16 cellular contexts compared by ENCODE assay signal in genomic region chr10:115953203-115953602, GRCh38.
DNase-seq lines count a peak whose midpoint lies in the region; ATAC-seq, FAIRE-seq and TF ChIP-seq lines count a peak whose summit lies in the region.
"Had no signal": no experiment of that assay in that cellular context is flagged by ENCODE, and none has a peak within 500 bp of the region (broad histone marks: within the 10 kb centered on the region; RNA-seq: fewer than 3 reads in every experiment).

No MANE protein-coding gene starts in this region.

- 27% methylated on average over 5 of the region's 5 CpGs for WGBS in right lobe of liver (ENCODE audit: insufficient coverage, low coverage, low lambda C conversion rate, missing lambda C conversion rate)
- WGBS in HepG2 (ENCODE audit: low lambda C conversion rate): 1% methylated on average over 5 of the region's 5 CpGs

- H3K27me3 ChIP-seq in right lobe of liver (no peaks in the 10 kb centered on the region), HepG2 (ENCODE audit: control insufficient read depth in 1 of 2, insufficient read depth in 2 of 2, low read length in 2 of 2) (no peaks in the 10 kb centered on the region; a peak in 1 of 5 replicates)
- H3K27me3 ChIP-seq: BLaER1 treated with 17β-estradiol and CSF1 and Interleukin-3, amounts not matched to agents 10 nM and 100 nM had no signal

- CTCF ChIA-PET in HepG2 (lab: Yijun Ruan, JAX; ENCODE audit: low intra/inter-chr PET ratio, low total read pairs): no interaction called here
- CTCF ChIA-PET in activated CD4-positive, alpha-beta memory T cell treated with anti-CD3 and anti-CD28 coated beads for 36 hours (lab: Charles Lee): interaction anchor here (0.6 kb wide), 1 partner anchor 1008 kb away, joined by 3 read pairs; no protein-coding TSS in a partner anchor

- POLR2A ChIA-PET in HepG2 (lab: Yijun Ruan, JAX): no interaction called here
- POLR2A ChIA-PET in activated CD4-positive, alpha-beta memory T cell treated with anti-CD3 and anti-CD28 coated beads for 36 hours (lab: Charles Lee): no interaction called here

- H3K4me3 ChIP-seq in right lobe of liver (no peak overlapping the region), HepG2 (replicated peaks in 1 of 3; ENCODE audit: insufficient read depth in 1 of 3, low read depth in 2 of 3, low read length in 3 of 3) (no peak overlapping the region)
- H3K4me3 ChIP-seq: BLaER1 treated with 17β-estradiol and CSF1 and Interleukin-3, amounts not matched to agents 10 nM and 100 nM had no signal

- peak overlapping the region; percentile 47 for H3K27ac Mint-ChIP-seq in chondrocyte (ENCODE audit: unreplicated experiment)
- peak overlapping the region; percentile 5 for H3K27ac Mint-ChIP-seq in glutamatergic neuron (ENCODE audit: unreplicated experiment)
- H3K27ac Mint-ChIP-seq in activated CD4-positive, alpha-beta memory T cell treated with anti-CD3 and anti-CD28 coated beads for 36 hours: no peak overlapping the region
- H3K27ac Mint-ChIP-seq: CD4-positive, CD25-positive, alpha-beta regulatory T cell had no signal

- no peak overlapping the region for H3K4me2 ChIP-seq in HepG2 (ENCODE audit: low read depth, low read length)
- H3K4me2 ChIP-seq: BLaER1 treated with 17β-estradiol and CSF1 and Interleukin-3, amounts not matched to agents 10 nM and 100 nM had no signal

- H3K9me3 Mint-ChIP-seq in chondrocyte (ENCODE audit: low read depth) (no peaks in the 10 kb centered on the region), glutamatergic neuron (ENCODE audit: unreplicated experiment) (peaks cover 3% of the 10 kb centered on the region)
- no peaks in the 10 kb centered on the region for H3K9me3 Mint-ChIP-seq in activated CD4-positive, alpha-beta memory T cell treated with anti-CD3 and anti-CD28 coated beads for 36 hours

- TF ChIP-seq EP300 in HepG2 (IDR thresholded peaks at IDR 0.05; ENCODE audit: low read depth in 2 of 2, low read length in 2 of 2) (no peak), HepG2 (CRISPR knock-in tag; IDR thresholded peaks at IDR 0.05; ENCODE audit: borderline replicate concordance) (no peak)

- H3K4me1 Mint-ChIP-seq in chondrocyte (ENCODE audit: low read depth) (peaks cover 49% of the 10 kb centered on the region), glutamatergic neuron (ENCODE audit: low read depth, unreplicated experiment) (peaks cover 24% of the 10 kb centered on the region)
- H3K4me1 Mint-ChIP-seq in activated CD4-positive, alpha-beta memory T cell treated with anti-CD3 and anti-CD28 coated beads for 36 hours (ENCODE audit: low read depth): no peaks in the 10 kb centered on the region
- H3K4me1 Mint-ChIP-seq: CD4-positive, CD25-positive, alpha-beta regulatory T cell had no signal

- TF ChIP-seq CTCF in right lobe of liver (IDR thresholded peaks at IDR 0.05) (no peak), HepG2 (CRISPR knock-in tag; IDR thresholded peaks at IDR 0.05) (no peak), chondrocyte (IDR thresholded peaks at IDR 0.05) (no peak), glutamatergic neuron (IDR thresholded peaks at IDR 0.05; ENCODE audit: partially characterized antibody, unreplicated experiment) (no peak)

- H3K27me3 Mint-ChIP-seq in chondrocyte (ENCODE audit: low read depth) (no peaks in the 10 kb centered on the region), glutamatergic neuron (ENCODE audit: unreplicated experiment) (no peaks in the 10 kb centered on the region)
- no peaks in the 10 kb centered on the region for H3K27me3 Mint-ChIP-seq in activated CD4-positive, alpha-beta memory T cell treated with anti-CD3 and anti-CD28 coated beads for 36 hours
- H3K27me3 Mint-ChIP-seq: CD4-positive, CD25-positive, alpha-beta regulatory T cell had no signal

- H3K9me3 ChIP-seq in right lobe of liver (no peaks in the 10 kb centered on the region), HepG2 (ENCODE audit: low read length) (no peaks in the 10 kb centered on the region)
- H3K9me3 ChIP-seq: BLaER1 treated with 17β-estradiol and CSF1 and Interleukin-3, amounts not matched to agents 10 nM and 100 nM had no signal

- no peak for DNase-seq in right lobe of liver
- DNase-seq in HepG2 (ENCODE audit: low spot score): no peak
- no peak for DNase-seq in chondrocyte (ENCODE audit: low spot score)
- DNase-seq in glutamatergic neuron: no peak
- DNase-seq in retina: peak; percentile 56
- DNase-seq in activated CD4-positive, alpha-beta memory T cell treated with anti-CD3 and anti-CD28 coated beads for 36 hours: no peak
- DNase-seq in NCI-H446 treated with DMSO at 0.1 percent for 48 hours (lab: John Stamatoyannopoulos, UW): no peak
- DNase-seq: CD4-positive, CD25-positive, alpha-beta regulatory T cell; DMS 273 treated with DMSO at 0.1 percent for 48 hours had no signal

- H3K79me2 ChIP-seq in HepG2 (ENCODE audit: insufficient read depth, low read length): no peaks in the 10 kb centered on the region

- FAIRE-seq in HepG2 (lab: Jason Lieb, UNC): no peak
- FAIRE-seq: G401.6, GM12891 had no signal

- H2AFZ ChIP-seq in HepG2 (ENCODE audit: low read length): no peak overlapping the region

- in situ Hi-C loops in HepG2 (cut with HindIII; ENCODE audit: extremely low pct_ligation_motif_present, low pct_unique_long_range_greater_than_20kb): no loop called here

- intact Hi-C loops in right lobe of liver (cut with DNase I) (no loop called here), HepG2 (cut with micrococcal nuclease; ENCODE audit: unreplicated experiment) (no loop called here)
- intact Hi-C loops in activated CD4-positive, alpha-beta memory T cell treated with anti-CD3 and anti-CD28 coated beads for 36 hours (cut with micrococcal nuclease): no loop called here

- no peak for TF ChIP-seq POLR2A in right lobe of liver (IDR thresholded peaks at IDR 0.05)
- TF ChIP-seq POLR2A in HepG2 (IDR thresholded peaks at IDR 0.05; ENCODE audit: insufficient read depth in 1 of 2, low read depth in 2 of 2, low read length in 2 of 2): no peak

- H3K4me1 ChIP-seq in right lobe of liver (peaks cover 0 to 32% (median 12%) of the 10 kb centered on the region in 4 donors), HepG2 (ENCODE audit: insufficient read depth, low read length) (no peaks in the 10 kb centered on the region)

- H3K4me3 Mint-ChIP-seq in chondrocyte (ENCODE audit: unreplicated experiment) (no peak overlapping the region), glutamatergic neuron (ENCODE audit: unreplicated experiment) (peak overlapping the region; percentile 20)
- no peak overlapping the region for H3K4me3 Mint-ChIP-seq in activated CD4-positive, alpha-beta memory T cell treated with anti-CD3 and anti-CD28 coated beads for 36 hours
- H3K4me3 Mint-ChIP-seq: CD4-positive, CD25-positive, alpha-beta regulatory T cell had no signal

- TF ChIP-seq RAD21 in HepG2 (CRISPR knock-in tag; IDR thresholded peaks at IDR 0.05): no peak

- peak; percentile 26 to 67 (median 42) for ATAC-seq in right lobe of liver
- ATAC-seq in HepG2: no peak
- ATAC-seq in GM21381 (IDR thresholded peaks at IDR 0.05; ENCODE audit: unreplicated experiment): no peak
- ATAC-seq: HCT116 had no signal

- H3K36me3 Mint-ChIP-seq in chondrocyte (ENCODE audit: low read depth): no peaks in the 10 kb centered on the region
- no peaks in the 10 kb centered on the region for H3K36me3 Mint-ChIP-seq in glutamatergic neuron (ENCODE audit: unreplicated experiment)
- no peaks in the 10 kb centered on the region for H3K36me3 Mint-ChIP-seq in activated CD4-positive, alpha-beta memory T cell treated with anti-CD3 and anti-CD28 coated beads for 36 hours
- H3K36me3 Mint-ChIP-seq: CD4-positive, CD25-positive, alpha-beta regulatory T cell had no signal

- H4K20me1 ChIP-seq in HepG2 (ENCODE audit: insufficient read depth, low read length): no peaks in the 10 kb centered on the region
- H4K20me1 ChIP-seq: BLaER1 treated with 17β-estradiol and CSF1 and Interleukin-3, amounts not matched to agents 10 nM and 100 nM had no signal

- BruUV-seq in HepG2 (replicated peaks; lab: Mats Ljungman, UMichigan): no TSS peak

- H3K9ac ChIP-seq in HepG2 (ENCODE audit: insufficient read depth, low read depth, low read length): no peak overlapping the region
- H3K9ac ChIP-seq: BLaER1 treated with 17β-estradiol and CSF1 and Interleukin-3, amounts not matched to agents 10 nM and 100 nM had no signal

- H3K36me3 ChIP-seq in right lobe of liver (no peaks in the 10 kb centered on the region), HepG2 (replicated peaks in 1 of 2; ENCODE audit: control insufficient read depth in 1 of 2, insufficient read depth in 2 of 2, low read length in 2 of 2) (no peaks in the 10 kb centered on the region)
- H3K36me3 ChIP-seq: BLaER1 treated with 17β-estradiol and CSF1 and Interleukin-3, amounts not matched to agents 10 nM and 100 nM had no signal

- H3K27ac ChIP-seq in right lobe of liver (no peak overlapping the region), HepG2 (ENCODE audit: extremely low read length, insufficient read depth, low read length) (no peak overlapping the region)
- H3K27ac ChIP-seq: 22Rv1; BLaER1 treated with 17β-estradiol and CSF1 and Interleukin-3, amounts not matched to agents 10 nM and 100 nM; HL-60 had no signal

TF ChIP-seq in HepG2, 621 proteins besides CTCF, POLR2A, EP300 and RAD21 (continues in another document):
- TF ChIP-seq TCF7L2 (IDR thresholded peaks at IDR 0.05; ENCODE audit: low read depth, low read length) (no peak), FOXK2 (IDR thresholded peaks at IDR 0.05) (no peak), CHD4 (IDR thresholded peaks at IDR 0.05; ENCODE audit: borderline replicate concordance, low read length) (no peak), SRSF9 (IDR thresholded peaks at IDR 0.05; ENCODE audit: borderline replicate concordance, insufficient read depth, low read depth, low read length, poor library complexity, severe bottlenecking) (no peak), ZNF17 (CRISPR knock-in tag; IDR thresholded peaks at IDR 0.05) (no peak), MATR3 (CRISPR knock-in tag; IDR thresholded peaks at IDR 0.05) (no peak), ONECUT2 (CRISPR knock-in tag; IDR thresholded peaks at IDR 0.05) (no peak), ZNF496 (CRISPR knock-in tag; IDR thresholded peaks at IDR 0.05; ENCODE audit: insufficient replicate concordance) (no peak)

Comparison
In these comparisons a context has a peak if more than half of its experiments do, and no peak if none do; other contexts are left out.
1. ATAC-seq: peak in right lobe of liver (4 of 4); none in HepG2 (single experiment) and GM21381 (single experiment).